ENCODE assay signal across 43 cellular contexts in the genomic region with DNA sequence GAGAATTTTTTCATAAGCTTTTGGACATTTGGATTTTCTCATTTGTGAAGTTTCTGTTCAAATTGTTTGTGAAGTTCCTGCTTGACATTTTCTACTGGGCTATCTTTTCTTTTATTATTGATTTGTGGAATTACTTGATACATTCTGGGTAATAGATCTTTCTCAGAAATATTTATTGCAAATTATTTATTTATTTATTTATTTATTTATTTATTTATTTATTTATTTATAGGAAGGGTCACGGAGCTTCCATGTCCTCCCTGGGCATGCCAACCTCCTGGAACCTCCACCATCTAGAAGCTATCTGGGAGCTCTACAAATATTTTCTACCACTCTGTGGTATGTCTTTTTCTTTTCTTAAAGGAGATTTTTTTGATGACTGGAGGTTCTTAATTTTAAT. TPM values are rescaled to one million over a fixed set of nuclear protein-coding genes. Genes with fewer than 3 reads are reported as not detected.
"Had no signal": no experiment of that assay in that cellular context is flagged by ENCODE, and none has a peak within 500 bp of the region (broad histone marks: within the 10 kb centered on the region; RNA-seq: fewer than 3 reads in every experiment).

No MANE protein-coding gene starts in this region.

- H3K27ac ChIP-seq: adrenal gland, ascending aorta, body of pancreas, brain microvascular endothelial cell, breast epithelium, cardiac muscle cell had no signal

- H3K36me3 ChIP-seq: adrenal gland, ascending aorta, brain microvascular endothelial cell, breast epithelium, cardiac muscle cell had no signal

- H3K27ac Mint-ChIP-seq: activated naive CD4-positive, alpha-beta T cell treated with anti-CD3 and anti-CD28 coated beads for 36 hours; activated naive CD4-positive, alpha-beta T cell treated with anti-CD3 and anti-CD28 coated beads, Interleukin-2, amount 10 ng/mL, durations not matched to agents 7 days and 5 days; activated naive CD4-positive, alpha-beta T cell treated with anti-CD3 and anti-CD28 coated beads, Interleukin-2, amount 50 U/mL, for 24 hours; activated naive CD4-positive, alpha-beta T cell treated with anti-CD3 and anti-CD28 coated beads, Interleukin-2, amount 50 U/mL, for 72 hours; activated naive CD8-positive, alpha-beta T cell; activated naive CD8-positive, alpha-beta T cell treated with anti-CD3 and anti-CD28 coated beads for 36 hours; activated naive CD8-positive, alpha-beta T cell treated with anti-CD3 and anti-CD28 coated beads, Interleukin-2, amount 10 ng/mL, durations not matched to agents 7 days and 5 days; activated naive CD8-positive, alpha-beta T cell treated with anti-CD3 and anti-CD28 coated beads, Interleukin-2, amount 50 U/mL, for 24 hours; activated T-cell treated with anti-CD3 and anti-CD28 coated beads, Interleukin-2, amount 50 U/mL, for 24 hours; activated T-cell treated with anti-CD3 and anti-CD28 coated beads, Interleukin-2, amount 50 U/mL, for 72 hours; activated T-helper 17 cell treated with anti-CD3 and anti-CD28 coated beads, Interleukin-2, amount 50 U/mL, for 72 hours; activated T-helper 2 cell treated with anti-CD3 and anti-CD28 coated beads, Interferon-gamma antibody, Interleukin-2, Interleukin-4, amounts not matched to agents 10 μg/mL and 5 μg/mL and 100 μg/mL, durations not matched to agents 14 hours and 24 hours and 36 hours; brain had no signal

- H3K27me3 ChIP-seq: adrenal gland, ascending aorta, body of pancreas, brain microvascular endothelial cell, breast epithelium, cardiac muscle cell had no signal

- H3K9me3 ChIP-seq: adrenal gland, ascending aorta, body of pancreas, breast epithelium had no signal

- H3K36me3 Mint-ChIP-seq: activated naive CD4-positive, alpha-beta T cell treated with anti-CD3 and anti-CD28 coated beads, Interleukin-2, amount 10 ng/mL, durations not matched to agents 7 days and 5 days; activated naive CD4-positive, alpha-beta T cell treated with anti-CD3 and anti-CD28 coated beads, Interleukin-2, amount 50 U/mL, for 24 hours; activated naive CD4-positive, alpha-beta T cell treated with anti-CD3 and anti-CD28 coated beads, Interleukin-2, amount 50 U/mL, for 72 hours; activated naive CD8-positive, alpha-beta T cell; activated naive CD8-positive, alpha-beta T cell treated with anti-CD3 and anti-CD28 coated beads for 36 hours; activated naive CD8-positive, alpha-beta T cell treated with anti-CD3 and anti-CD28 coated beads, Interleukin-2, amount 10 ng/mL, durations not matched to agents 7 days and 5 days; brain had no signal

- H3K4me3 ChIP-seq: adrenal gland, ascending aorta, body of pancreas, breast epithelium, cardiac muscle cell had no signal

- H3K9me3 Mint-ChIP-seq: activated naive CD4-positive, alpha-beta T cell treated with anti-CD3 and anti-CD28 coated beads, Interleukin-2, amount 50 U/mL, for 24 hours; activated naive CD4-positive, alpha-beta T cell treated with anti-CD3 and anti-CD28 coated beads, Interleukin-2, amount 50 U/mL, for 72 hours; activated naive CD8-positive, alpha-beta T cell treated with anti-CD3 and anti-CD28 coated beads for 36 hours; activated T-helper 17 cell treated with anti-CD3 and anti-CD28 coated beads, Interleukin-2, amount 50 U/mL, for 72 hours; activated T-helper 2 cell treated with anti-CD3 and anti-CD28 coated beads, Interferon-gamma antibody, Interleukin-2, Interleukin-4, amounts not matched to agents 10 μg/mL and 5 μg/mL and 100 μg/mL, durations not matched to agents 14 hours and 24 hours and 36 hours; central memory CD8-positive, alpha-beta T cell had no signal

- FAIRE-seq: astrocyte, bronchial epithelial cell, colon had no signal

- H3K4me1 ChIP-seq: adrenal gland, ascending aorta, body of pancreas, breast epithelium had no signal

- ATAC-seq: activated naive CD4-positive, alpha-beta T cell treated with anti-CD3 and anti-CD28 coated beads, Interleukin-2, amount 50 U/mL, for 72 hours; activated naive CD8-positive, alpha-beta T cell treated with anti-CD3 and anti-CD28 coated beads, Interleukin-2, amount 50 U/mL, for 24 hours; activated T-cell treated with anti-CD3 and anti-CD28 coated beads, Interleukin-2, amount 50 U/mL, for 4 hours; activated T-cell treated with anti-CD3 and anti-CD28 coated beads, Interleukin-2, amount 50 U/mL, for 72 hours; activated T-helper 17 cell treated with anti-CD3 and anti-CD28 coated beads, Interleukin-2, amount 50 U/mL, for 72 hours; body of pancreas had no signal

- H3K4me3 Mint-ChIP-seq: activated naive CD4-positive, alpha-beta T cell treated with anti-CD3 and anti-CD28 coated beads for 36 hours; activated naive CD4-positive, alpha-beta T cell treated with anti-CD3 and anti-CD28 coated beads, Interleukin-2, amount 10 ng/mL, durations not matched to agents 7 days and 5 days; activated naive CD4-positive, alpha-beta T cell treated with anti-CD3 and anti-CD28 coated beads, Interleukin-2, amount 50 U/mL, for 24 hours; activated naive CD8-positive, alpha-beta T cell; activated naive CD8-positive, alpha-beta T cell treated with anti-CD3 and anti-CD28 coated beads for 36 hours; activated naive CD8-positive, alpha-beta T cell treated with anti-CD3 and anti-CD28 coated beads, Interleukin-2, amount 10 ng/mL, durations not matched to agents 7 days and 5 days; activated naive CD8-positive, alpha-beta T cell treated with anti-CD3 and anti-CD28 coated beads, Interleukin-2, amount 50 U/mL, for 24 hours; activated T-cell treated with anti-CD3 and anti-CD28 coated beads, Interleukin-2, amount 50 U/mL, for 24 hours; activated T-cell treated with anti-CD3 and anti-CD28 coated beads, Interleukin-2, amount 50 U/mL, for 4 hours; activated T-cell treated with anti-CD3 and anti-CD28 coated beads, Interleukin-2, amount 50 U/mL, for 72 hours; activated T-helper 17 cell treated with anti-CD3 and anti-CD28 coated beads, Interleukin-2, amount 50 U/mL, for 72 hours; brain; central memory CD8-positive, alpha-beta T cell had no signal

- H3K27me3 Mint-ChIP-seq: activated naive CD4-positive, alpha-beta T cell treated with anti-CD3 and anti-CD28 coated beads, Interleukin-2, amount 50 U/mL, for 24 hours; activated naive CD8-positive, alpha-beta T cell treated with anti-CD3 and anti-CD28 coated beads for 36 hours; activated naive CD8-positive, alpha-beta T cell treated with anti-CD3 and anti-CD28 coated beads, Interleukin-2, amount 10 ng/mL, durations not matched to agents 7 days and 5 days; activated T-helper 17 cell treated with anti-CD3 and anti-CD28 coated beads, Interleukin-2, amount 50 U/mL, for 72 hours; brain had no signal

- H3K4me1 Mint-ChIP-seq: activated naive CD4-positive, alpha-beta T cell treated with anti-CD3 and anti-CD28 coated beads, Interleukin-2, amount 10 ng/mL, durations not matched to agents 7 days and 5 days; activated naive CD4-positive, alpha-beta T cell treated with anti-CD3 and anti-CD28 coated beads, Interleukin-2, amount 50 U/mL, for 24 hours; activated naive CD8-positive, alpha-beta T cell treated with anti-CD3 and anti-CD28 coated beads for 36 hours; activated naive CD8-positive, alpha-beta T cell treated with anti-CD3 and anti-CD28 coated beads, Interleukin-2, amount 10 ng/mL, durations not matched to agents 7 days and 5 days; activated naive CD8-positive, alpha-beta T cell treated with anti-CD3 and anti-CD28 coated beads, Interleukin-2, amount 50 U/mL, for 24 hours; activated T-helper 17 cell treated with anti-CD3 and anti-CD28 coated beads, Interleukin-2, amount 50 U/mL, for 72 hours; brain; central memory CD8-positive, alpha-beta T cell had no signal

- DNase-seq: activated effector memory CD4-positive, alpha-beta T cell treated with anti-CD3 and anti-CD28 coated beads, Interleukin-2, amount 50 U/mL, for 16 hours; activated effector memory CD4-positive, alpha-beta T cell treated with Interleukin-2 at 50 U/mL for 16 hours; activated gamma-delta T cell; activated gamma-delta T cell treated with Interleukin-2 at 50 U/mL for 16 hours; activated naive CD4-positive, alpha-beta T cell; activated naive CD4-positive, alpha-beta T cell treated with anti-CD3 and anti-CD28 coated beads for 36 hours; activated naive CD4-positive, alpha-beta T cell treated with anti-CD3 and anti-CD28 coated beads, Interleukin-2, amount 10 ng/mL, durations not matched to agents 7 days and 5 days; activated naive CD4-positive, alpha-beta T cell treated with anti-CD3 and anti-CD28 coated beads, Interleukin-2, amount 50 U/mL, for 16 hours; activated naive CD4-positive, alpha-beta T cell treated with Interleukin-2 at 50 U/mL for 16 hours; activated naive CD8-positive, alpha-beta T cell treated with anti-CD3 and anti-CD28 coated beads for 36 hours; activated naive CD8-positive, alpha-beta T cell treated with anti-CD3 and anti-CD28 coated beads, Interleukin-2, amount 10 ng/mL, durations not matched to agents 7 days and 5 days; activated naive CD8-positive, alpha-beta T cell treated with anti-CD3 and anti-CD28 coated beads, Interleukin-2, amount 50 U/mL, for 24 hours; activated T-cell treated with anti-CD3 and anti-CD28 coated beads, Interleukin-2, amount 50 U/mL, for 24 hours; activated T-cell treated with anti-CD3 and anti-CD28 coated beads, Interleukin-2, amount 50 U/mL, for 4 hours; activated T-cell treated with anti-CD3 and anti-CD28 coated beads, Interleukin-2, amount 50 U/mL, for 48 hours; activated T-cell treated with anti-CD3 and anti-CD28 coated beads, Interleukin-2, amount 50 U/mL, for 72 hours; adrenal gland; amniotic stem cell; amygdala; anterior cingulate cortex; aorta; body of pancreas; brain microvascular endothelial cell; caudate nucleus; central memory CD4-positive, alpha-beta T cell; cerebellar nuclear complex had no signal

RNA-seq across cellular contexts. Expression of a gene that starts 25.7 kb away (rescaled TPM):
- total RNA-seq: activated naive CD4-positive, alpha-beta T cell treated with anti-CD3 and anti-CD28 coated beads for 36 hours; activated naive CD4-positive, alpha-beta T cell treated with anti-CD3 and anti-CD28 coated beads, Interleukin-2, amount 50 U/mL, for 72 hours; activated naive CD8-positive, alpha-beta T cell treated with anti-CD3 and anti-CD28 coated beads for 36 hours; activated naive CD8-positive, alpha-beta T cell treated with anti-CD3 and anti-CD28 coated beads, Interleukin-2, amount 10 ng/mL, durations not matched to agents 7 days and 5 days; activated T-cell treated with anti-CD3 and anti-CD28 coated beads, Interleukin-2, amount 50 U/mL, for 4 hours; activated T-cell treated with anti-CD3 and anti-CD28 coated beads, Interleukin-2, amount 50 U/mL, for 72 hours; activated T-helper 17 cell treated with anti-CD3 and anti-CD28 coated beads, Interleukin-2, amount 50 U/mL, for 72 hours; activated T-helper 2 cell treated with anti-CD3 and anti-CD28 coated beads, Interferon-gamma antibody, Interleukin-2, Interleukin-4, amounts not matched to agents 10 μg/mL and 5 μg/mL and 100 μg/mL, durations not matched to agents 14 hours and 24 hours and 36 hours; aorta; ascending aorta; body of pancreas; breast epithelium; cardiac muscle cell; cardiac septum; cerebellum; chondrocyte had no signal
- polyA plus RNA-seq: adrenal gland, aorta had no signal

RNA-seq across cellular contexts. Expression of a gene that starts 46.7 kb away (rescaled TPM):
- total RNA-seq: activated naive CD4-positive, alpha-beta T cell treated with anti-CD3 and anti-CD28 coated beads for 36 hours; activated naive CD4-positive, alpha-beta T cell treated with anti-CD3 and anti-CD28 coated beads, Interleukin-2, amount 50 U/mL, for 72 hours; activated naive CD8-positive, alpha-beta T cell treated with anti-CD3 and anti-CD28 coated beads for 36 hours; activated naive CD8-positive, alpha-beta T cell treated with anti-CD3 and anti-CD28 coated beads, Interleukin-2, amount 10 ng/mL, durations not matched to agents 7 days and 5 days; activated T-cell treated with anti-CD3 and anti-CD28 coated beads, Interleukin-2, amount 50 U/mL, for 4 hours; activated T-cell treated with anti-CD3 and anti-CD28 coated beads, Interleukin-2, amount 50 U/mL, for 72 hours; activated T-helper 17 cell treated with anti-CD3 and anti-CD28 coated beads, Interleukin-2, amount 50 U/mL, for 72 hours; activated T-helper 2 cell treated with anti-CD3 and anti-CD28 coated beads, Interferon-gamma antibody, Interleukin-2, Interleukin-4, amounts not matched to agents 10 μg/mL and 5 μg/mL and 100 μg/mL, durations not matched to agents 14 hours and 24 hours and 36 hours; adrenal gland; aorta; ascending aorta; astrocyte; body of pancreas; breast epithelium; cardiac muscle cell; cardiac septum; cerebellum; chondrocyte had no signal
- polyA plus RNA-seq: adipose tissue, aorta, cardiac muscle cell had no signal
